9 cellular contexts compared by ENCODE assay signal in the genomic region with DNA sequence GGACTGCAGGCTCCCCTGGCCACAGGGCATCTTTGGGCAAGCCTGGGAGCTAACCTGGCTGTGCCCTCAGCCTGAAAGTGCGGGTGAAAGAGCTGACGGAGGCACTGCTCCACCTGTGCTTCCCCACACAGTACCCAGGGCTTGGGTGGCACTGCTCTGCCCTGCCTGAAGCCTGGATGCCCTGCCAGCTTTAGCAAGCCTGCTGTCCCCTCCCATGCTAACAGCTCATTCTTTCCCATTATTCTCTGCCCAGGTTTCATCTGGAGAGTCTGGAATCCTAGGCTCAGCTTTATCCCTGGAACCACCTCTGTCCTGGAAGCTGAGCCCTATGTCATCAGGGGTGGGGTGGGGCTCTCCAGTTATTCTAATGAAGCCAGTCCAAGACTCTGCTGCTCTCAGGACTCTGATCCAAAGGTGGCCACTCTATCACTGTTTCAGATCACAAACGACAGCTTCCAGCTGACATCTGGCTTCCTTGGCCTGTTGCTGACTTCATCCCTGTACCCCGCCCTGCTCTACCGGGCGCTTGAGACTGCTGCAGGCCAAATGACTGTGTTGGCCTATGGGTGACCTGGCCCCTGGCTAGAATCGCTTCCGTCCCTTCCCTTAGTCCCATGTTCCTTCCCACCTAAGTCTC. TPM values are rescaled to one million over a fixed set of nuclear protein-coding genes. Genes with fewer than 3 reads are reported as not detected.
DNase-seq lines count a peak whose midpoint lies in the region; ATAC-seq and TF ChIP-seq lines count a peak whose summit lies in the region.
"Had no signal": no experiment of that assay in that cellular context is flagged by ENCODE, and none has a peak within 500 bp of the region (broad histone marks: within the 10 kb centered on the region; RNA-seq: fewer than 3 reads in every experiment).

No MANE protein-coding gene starts in this region.

- no peaks in the 10 kb centered on the region for H3K9me3 Mint-ChIP-seq in activated T-cell treated with anti-CD3 and anti-CD28 coated beads, Interleukin-2, amount 50 U/mL, for 72 hours

- H3K27me3 Mint-ChIP-seq in activated T-cell treated with anti-CD3 and anti-CD28 coated beads, Interleukin-2, amount 50 U/mL, for 72 hours (ENCODE audit: low read depth): no peaks in the 10 kb centered on the region

- H3K4me3 ChIP-seq in mesodermal cell (ENCODE audit: extremely low read depth, insufficient read depth, low read length, poor library complexity, severe bottlenecking) (no peak overlapping the region), uterus (no peak overlapping the region)

- no peak for TF ChIP-seq POLR2A in uterus (IDR thresholded peaks at IDR 0.05)

- ATAC-seq in activated T-cell treated with anti-CD3 and anti-CD28 coated beads, Interleukin-2, amount 50 U/mL, for 72 hours (replicated peaks in 1 of 2): no peak

- H3K4me1 Mint-ChIP-seq in activated T-cell treated with anti-CD3 and anti-CD28 coated beads, Interleukin-2, amount 50 U/mL, for 72 hours (ENCODE audit: low read depth): peaks cover 68% of the 10 kb centered on the region

- H3K9me3 ChIP-seq in mesodermal cell (ENCODE audit: control insufficient read depth, low read length) (no peaks in the 10 kb centered on the region), uterus (no peaks in the 10 kb centered on the region)

- H3K27me3 ChIP-seq in uterus: no peaks in the 10 kb centered on the region

- peak overlapping the region; percentile 3 for H3K27ac Mint-ChIP-seq in activated T-cell treated with anti-CD3 and anti-CD28 coated beads, Interleukin-2, amount 50 U/mL, for 72 hours

- intact Hi-C loops in uterus (cut with DNase I; ENCODE audit: low total_unique reads): no loop called here

- peaks cover 14 to 16% of the 10 kb centered on the region in 2 donors for H3K36me3 Mint-ChIP-seq in activated T-cell treated with anti-CD3 and anti-CD28 coated beads, Interleukin-2, amount 50 U/mL, for 72 hours (ENCODE audit: insufficient read depth in 2 of 2)

- peaks cover 42% of the 10 kb centered on the region for H3K36me3 ChIP-seq in mesodermal cell (ENCODE audit: control insufficient read depth, insufficient read depth, low read length)
- H3K36me3 ChIP-seq in uterus: no peaks in the 10 kb centered on the region

- 94 to 98% methylated on average over 5 to 6 of the region's 8 CpGs for WGBS in mesodermal cell (ENCODE audit: insufficient coverage in 2 of 2), 2 experiments

- H3K27ac ChIP-seq in mesodermal cell (ENCODE audit: low read depth, low read length, severe bottlenecking): peak overlapping the region; percentile 16
- H3K27ac ChIP-seq in uterus: peak overlapping the region; percentile 85 to 89

- no peak for TF ChIP-seq CTCF in uterus (IDR thresholded peaks at IDR 0.05)

- no peak for DNase-seq in activated T-cell treated with anti-CD3 and anti-CD28 coated beads, Interleukin-2, amount 50 U/mL, for 72 hours
- DNase-seq in activated T-cell treated with anti-CD3 and anti-CD28 coated beads, Interleukin-2, amount 50 U/mL, for 48 hours: no peak
- DNase-seq in dedifferentiated amniotic fluid mesenchymal stem cell (ENCODE audit: extremely low spot score) (peak; percentile 30), uterus (peak; percentile 73 to 76), CD1c-positive myeloid dendritic cell (ENCODE audit: extremely low spot score) (no peak), DMS153 (lab: John Stamatoyannopoulos, UW) (no peak), inferior parietal cortex (ENCODE audit: extremely low spot score) (no peak)
- DNase-seq: stimulated activated CD4-positive, alpha-beta T cell treated with anti-CD3 and anti-CD28 coated beads, Interleukin-15, amount 100 ng/mL, for 24 hours had no signal

- H3K4me1 ChIP-seq in mesodermal cell (ENCODE audit: control insufficient read depth, insufficient read depth, low read length, poor library complexity, severe bottlenecking) (peaks cover 51% of the 10 kb centered on the region), uterus (peaks cover 17 to 20% of the 10 kb centered on the region in 2 donors)

- no peak overlapping the region for H3K4me3 Mint-ChIP-seq in activated T-cell treated with anti-CD3 and anti-CD28 coated beads, Interleukin-2, amount 50 U/mL, for 72 hours

RNA-seq across cellular contexts. Expression of a gene that starts 29.3 kb away (rescaled TPM):
- total RNA-seq in activated T-cell treated with anti-CD3 and anti-CD28 coated beads, Interleukin-2, amount 50 U/mL, for 72 hours: 10 to 100 TPM; 11.7 to 21.4 TPM
- polyA plus RNA-seq in mesodermal cell (2013, experiment 1 of 2): 1.3 TPM
- 2.1 TPM for polyA plus RNA-seq in mesodermal cell (2013, experiment 2 of 2)
- 10 to 100 TPM; 21.8 to 86.9 (median 54.2) TPM for total RNA-seq in uterus

RNA-seq across cellular contexts. Expression of a gene that starts 42.4 kb away (rescaled TPM):
- 10 to 100 TPM; 29.0 to 33.3 TPM for total RNA-seq in activated T-cell treated with anti-CD3 and anti-CD28 coated beads, Interleukin-2, amount 50 U/mL, for 72 hours
- 25.9 TPM for polyA plus RNA-seq in mesodermal cell (2013, experiment 1 of 2)
- polyA plus RNA-seq in mesodermal cell (2013, experiment 2 of 2): 25.3 TPM
- total RNA-seq in uterus: 10 to 100 TPM in 3 of 4 donors, 1 to 10 TPM in 1; 7.9 to 27.4 (median 19.8) TPM

RNA-seq across cellular contexts. Expression of a gene that starts 54.3 kb away (rescaled TPM):
- total RNA-seq in activated T-cell treated with anti-CD3 and anti-CD28 coated beads, Interleukin-2, amount 50 U/mL, for 72 hours: 10 to 100 TPM; 36.8 to 40.8 TPM
- polyA plus RNA-seq in mesodermal cell (2013, experiment 1 of 2): 23.9 TPM
- polyA plus RNA-seq in mesodermal cell (2013, experiment 2 of 2): 26.9 TPM
- 100 to 1,000 TPM in 1 of 4 donors, 10 to 100 TPM in 3; 26.8 to 121 (median 49.1) TPM for total RNA-seq in uterus

RNA-seq across cellular contexts. Expression of a gene that starts 59.1 kb away (rescaled TPM):
- under 1 TPM; 0.14 to 0.21 TPM for total RNA-seq in activated T-cell treated with anti-CD3 and anti-CD28 coated beads, Interleukin-2, amount 50 U/mL, for 72 hours
- polyA plus RNA-seq in mesodermal cell (2013, experiment 1 of 2): 0.52 TPM
- 0.56 TPM for polyA plus RNA-seq in mesodermal cell (2013, experiment 2 of 2)
- 1 to 10 TPM in 3 of 4 donors, not detected in 1; 1.4 to 4.9 (median 1.9) TPM for total RNA-seq in uterus

Comparison
In these comparisons a context has a peak if more than half of its experiments do, and no peak if none do; other contexts are left out.
1. DNase-seq: peak in dedifferentiated amniotic fluid mesenchymal stem cell (single experiment) and uterus (2 of 2); none in activated T-cell treated with anti-CD3 and anti-CD28 coated beads, Interleukin-2, amount 50 U/mL, for 72 hours (0 of 2), activated T-cell treated with anti-CD3 and anti-CD28 coated beads, Interleukin-2, amount 50 U/mL, for 48 hours (0 of 2), CD1c-positive myeloid dendritic cell (single experiment), DMS153 (single experiment) and inferior parietal cortex (single experiment).